8 cellular contexts compared by ENCODE assay signal in the genomic region with DNA sequence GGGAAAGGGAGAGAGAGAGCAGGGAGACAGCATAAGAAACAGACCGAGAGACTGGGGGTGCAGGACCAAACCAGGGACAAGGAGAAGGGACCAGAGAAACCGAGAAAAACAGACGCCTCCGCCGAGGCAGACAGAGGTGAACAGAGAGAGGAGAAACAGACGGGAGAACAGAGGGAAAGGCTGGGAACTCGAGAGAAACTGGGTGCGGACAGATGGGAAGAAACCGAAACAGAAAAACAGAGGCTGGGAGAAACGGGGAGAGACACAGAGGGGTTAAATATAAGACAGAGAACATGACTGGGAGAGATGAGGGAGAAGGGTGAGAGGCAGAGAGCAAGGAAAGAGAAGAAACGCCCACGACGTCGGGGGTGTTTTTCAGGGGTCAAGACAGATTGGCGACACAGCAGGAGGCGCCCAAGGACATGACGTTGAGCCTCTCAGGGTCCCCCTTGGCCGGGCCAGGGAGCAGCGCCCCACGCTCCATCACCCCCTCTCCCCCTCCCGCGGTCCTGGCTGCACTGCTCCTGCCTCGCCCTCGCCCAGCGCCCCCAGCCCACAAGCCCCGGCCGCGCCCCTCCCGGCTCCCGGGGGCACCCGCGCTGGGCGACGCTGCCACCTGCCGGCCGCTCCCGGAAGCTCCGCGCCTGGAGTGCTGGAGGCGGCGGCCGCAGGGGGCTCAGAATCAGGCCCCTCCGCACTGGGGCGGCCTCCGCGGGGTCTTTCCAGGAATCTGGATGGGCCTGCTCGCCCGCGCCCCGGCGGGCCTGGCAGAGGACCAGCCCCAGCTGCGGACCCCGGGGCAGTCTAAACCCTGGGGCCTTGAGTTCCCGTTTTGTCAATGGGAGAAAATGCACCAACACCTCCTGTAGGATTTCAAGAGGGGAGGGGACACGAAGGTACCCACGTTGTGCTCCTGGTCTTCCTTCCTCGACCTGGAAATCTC. TPM values are rescaled to one million over a fixed set of nuclear protein-coding genes. Genes with fewer than 3 reads are reported as not detected.
DNase-seq lines count a peak whose midpoint lies in the region; ATAC-seq and TF ChIP-seq lines count a peak whose summit lies in the region.

No MANE protein-coding gene starts in this region.

- no peaks in the 10 kb centered on the region for H3K9me3 ChIP-seq in muscle layer of colon (ENCODE audit: low read length)

- TF ChIP-seq CTCF in GM12865 (IDR thresholded peaks at IDR 0.05; ENCODE audit: insufficient read depth, low read depth, low read length, missing control alignments) = peak; percentile 77
- peak; percentile 64 for TF ChIP-seq CTCF in epithelial cell of proximal tubule (conservative IDR thresholded peaks at IDR 0.05; ENCODE audit: low read depth, low read length)

- peak; percentile 24 for DNase-seq in GM12865 (ENCODE audit: low read depth)
- DNase-seq in NCI-H2171 (lab: John Stamatoyannopoulos, UW) = peak; percentile 41
- DNase-seq in activated CD8-positive, alpha-beta memory T cell treated with anti-CD3 and anti-CD28 coated beads, Interleukin-2, amount 50 U/mL, for 4 hours = peak; percentile 64
- DNase-seq in epithelial cell of proximal tubule (ENCODE audit: low read depth) = no peak
- DNase-seq in stimulated activated naive CD4-positive, alpha-beta T cell (lab: John Stamatoyannopoulos, UW) = peak in 5 of 6 experiments; percentile 8 to 55 (median 41)

- peaks cover 37% of the 10 kb centered on the region for H3K4me1 ChIP-seq in muscle layer of colon (ENCODE audit: insufficient read depth, low read length)

- no peak for ATAC-seq in GM21576 (IDR thresholded peaks at IDR 0.05; ENCODE audit: unreplicated experiment)
- no peak for ATAC-seq in HG03045 (IDR thresholded peaks at IDR 0.05; ENCODE audit: unreplicated experiment)

- no peaks in the 10 kb centered on the region for H3K36me3 ChIP-seq in muscle layer of colon (ENCODE audit: insufficient read depth, low read length)

- peaks cover 0 to 7% of the 10 kb centered on the region in 2 donors for H3K27me3 ChIP-seq in muscle layer of colon (ENCODE audit: control insufficient read depth in 1 of 2, insufficient read depth in 2 of 2, low read length in 2 of 2)

- H3K27ac ChIP-seq in muscle layer of colon (ENCODE audit: low read depth, low read length) = peak overlapping the region; percentile 91

- H3K9ac ChIP-seq in muscle layer of colon (ENCODE audit: low read length) = peak overlapping the region; percentile 87

- H3K4me3 ChIP-seq in GM12865 (ENCODE audit: low read depth, low read length) (no peak overlapping the region), epithelial cell of proximal tubule (ENCODE audit: low read depth, low read length) (peak overlapping the region; percentile 63), muscle layer of colon (ENCODE audit: low read depth in 1 of 2, low read length in 2 of 2) (peak overlapping the region; percentile 79 to 88)

RNA-seq across cellular contexts. Expression of a gene that starts 1.3 kb away (rescaled TPM):
- 2.7 and 13.2 TPM in 2 replicates for total RNA-seq in epithelial cell of proximal tubule
